8 cellular contexts compared by ENCODE assay signal in the genomic region with DNA sequence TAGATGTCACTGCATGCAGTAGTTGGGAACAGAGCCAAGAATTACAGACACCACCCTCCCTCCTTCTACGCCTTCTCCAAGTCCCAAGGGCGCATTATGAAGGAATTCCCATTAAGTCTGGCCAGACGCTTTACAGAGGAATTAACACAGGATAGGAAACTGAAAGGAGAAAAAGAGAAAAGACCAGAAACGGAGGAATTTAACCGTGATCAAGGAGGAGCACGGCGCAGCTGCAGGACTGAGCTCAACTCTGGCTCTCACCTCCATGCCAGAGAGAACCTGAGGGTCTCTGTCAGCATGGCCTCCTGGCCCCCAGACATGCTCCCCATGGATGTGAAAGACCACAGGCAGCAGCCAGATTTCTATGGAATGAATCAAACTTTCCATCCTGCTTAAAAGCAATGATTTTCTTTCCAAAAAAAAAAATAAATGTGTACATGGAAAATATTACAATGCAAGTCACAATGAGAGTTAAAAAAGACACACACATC. TPM values are rescaled to one million over a fixed set of nuclear protein-coding genes. Genes with fewer than 3 reads are reported as not detected.
DNase-seq lines count a peak whose midpoint lies in the region; ATAC-seq, FAIRE-seq and TF ChIP-seq lines count a peak whose summit lies in the region.

No MANE protein-coding gene starts in this region.

- no peak for TF ChIP-seq EP300 in stomach (IDR thresholded peaks at IDR 0.05)

- H3K27ac Mint-ChIP-seq in T-helper 2 cell treated with Interferon-gamma antibody and Interleukin-4, amounts not matched to agents 5 μg/mL and 100 μg/mL, for 36 hours, result peak overlapping the region; percentile 100
- peak overlapping the region; percentile 99 for H3K27ac Mint-ChIP-seq in activated naive CD8-positive, alpha-beta T cell treated with anti-CD3 and anti-CD28 coated beads for 36 hours

- intact Hi-C loops in kidney (cut with DNase I), result no loop called here
- intact Hi-C loops in stomach (cut with DNase I; ENCODE audit: low total_unique reads), result no loop called here
- intact Hi-C loops in spleen (cut with DNase I; ENCODE audit: low total_unique reads), result no loop called here

- no peak for TF ChIP-seq POLR2A in stomach (IDR thresholded peaks at IDR 0.05)
- no peak for TF ChIP-seq POLR2A in spleen (IDR thresholded peaks at IDR 0.05)

- peaks cover 86% of the 10 kb centered on the region for H3K4me1 Mint-ChIP-seq in T-helper 2 cell treated with Interferon-gamma antibody and Interleukin-4, amounts not matched to agents 5 μg/mL and 100 μg/mL, for 36 hours (ENCODE audit: low read depth)
- peaks cover 84% of the 10 kb centered on the region for H3K4me1 Mint-ChIP-seq in activated naive CD8-positive, alpha-beta T cell treated with anti-CD3 and anti-CD28 coated beads for 36 hours

- peak overlapping the region in 1 of 2 donors; percentile 29 for H3K4me3 ChIP-seq in kidney (ENCODE audit: low read length in 2 of 2)
- peak overlapping the region in 2 of 4 donors; percentile 12 to 15 for H3K4me3 ChIP-seq in stomach
- H3K4me3 ChIP-seq in spleen, result no peak overlapping the region

- H3K27ac ChIP-seq in kidney (ENCODE audit: low read depth in 2 of 2, low read length in 2 of 2) (peak overlapping the region; percentile 7 to 48), stomach (peak overlapping the region; percentile 68 to 88 (median 87)), spleen (peak overlapping the region in 3 of 8 donors; percentile 54 to 84 (median 79))

- ATAC-seq in HG02973 (IDR thresholded peaks at IDR 0.05; ENCODE audit: unreplicated experiment), result no peak
- ATAC-seq in HG03378 (IDR thresholded peaks at IDR 0.05; ENCODE audit: unreplicated experiment), result no peak

- H3K36me3 ChIP-seq in kidney (ENCODE audit: control insufficient read depth in 1 of 2, insufficient read depth in 2 of 2, low read length in 2 of 2) (no peaks in the 10 kb centered on the region), stomach (no peaks in the 10 kb centered on the region), spleen (no peaks in the 10 kb centered on the region)

- H3K4me1 ChIP-seq in kidney (ENCODE audit: control insufficient read depth in 1 of 2, insufficient read depth in 1 of 2, low read depth in 1 of 2, low read length in 2 of 2), result peaks cover 0 to 11% of the 10 kb centered on the region in 2 donors
- peaks cover 13 to 52% (median 31%) of the 10 kb centered on the region in 4 donors for H3K4me1 ChIP-seq in stomach
- H3K4me1 ChIP-seq in spleen, result peaks cover 5 to 71% (median 33%) of the 10 kb centered on the region in 6 donors

- DNase-seq in T-helper 2 cell treated with Interferon-gamma antibody and Interleukin-4, amounts not matched to agents 5 μg/mL and 100 μg/mL, for 36 hours (ENCODE audit: low spot score), result no peak
- DNase-seq in T-helper 2 cell (no peak), kidney (no peak), stomach (no peak), spleen (no peak)
- DNase-seq in activated naive CD8-positive, alpha-beta T cell treated with anti-CD3 and anti-CD28 coated beads for 36 hours, result peak; percentile 41

- H3K27me3 ChIP-seq in stomach (no peaks in the 10 kb centered on the region), spleen (replicated peaks in 1 of 7) (peaks cover 0 to 8% (median 0%) of the 10 kb centered on the region in 7 donors)

- no peaks in the 10 kb centered on the region for H3K27me3 Mint-ChIP-seq in T-helper 2 cell treated with Interferon-gamma antibody and Interleukin-4, amounts not matched to agents 5 μg/mL and 100 μg/mL, for 36 hours (ENCODE audit: low read depth)
- no peaks in the 10 kb centered on the region for H3K27me3 Mint-ChIP-seq in activated naive CD8-positive, alpha-beta T cell treated with anti-CD3 and anti-CD28 coated beads for 36 hours

- peaks cover 59% of the 10 kb centered on the region for H3K36me3 Mint-ChIP-seq in T-helper 2 cell treated with Interferon-gamma antibody and Interleukin-4, amounts not matched to agents 5 μg/mL and 100 μg/mL, for 36 hours (ENCODE audit: low read depth)
- H3K36me3 Mint-ChIP-seq in activated naive CD8-positive, alpha-beta T cell treated with anti-CD3 and anti-CD28 coated beads for 36 hours, result peaks cover 39% of the 10 kb centered on the region

- TF ChIP-seq CTCF in kidney (IDR thresholded peaks at IDR 0.05; ENCODE audit: borderline replicate concordance, extremely low read depth, insufficient read depth), result no peak
- TF ChIP-seq CTCF in stomach (IDR thresholded peaks at IDR 0.05), result no peak
- TF ChIP-seq CTCF in spleen (IDR thresholded peaks at IDR 0.05 in 8 of 11, conservative IDR thresholded peaks at IDR 0.05 in 3 of 11), result no peak

- FAIRE-seq in kidney (lab: Jason Lieb, UNC), result no peak

- H3K9ac ChIP-seq in kidney (ENCODE audit: low read length in 2 of 2), result no peak overlapping the region

- 26 to 40% (median 35%) methylated on average over 7 of the region's 7 CpGs for WGBS in stomach, 5 donors
- WGBS in spleen, 5 donors, result 36 to 52% (median 51%) methylated on average over 7 of the region's 7 CpGs

- no peaks in the 10 kb centered on the region for H3K9me3 Mint-ChIP-seq in T-helper 2 cell treated with Interferon-gamma antibody and Interleukin-4, amounts not matched to agents 5 μg/mL and 100 μg/mL, for 36 hours
- peaks cover 1% of the 10 kb centered on the region for H3K9me3 Mint-ChIP-seq in activated naive CD8-positive, alpha-beta T cell treated with anti-CD3 and anti-CD28 coated beads for 36 hours

- H3K9me3 ChIP-seq in kidney (ENCODE audit: control insufficient read depth in 1 of 2, low read length in 2 of 2), result no peaks in the 10 kb centered on the region
- H3K9me3 ChIP-seq in stomach, result no peaks in the 10 kb centered on the region
- no peaks in the 10 kb centered on the region for H3K9me3 ChIP-seq in spleen

- peak overlapping the region; percentile 95 for H3K4me3 Mint-ChIP-seq in T-helper 2 cell treated with Interferon-gamma antibody and Interleukin-4, amounts not matched to agents 5 μg/mL and 100 μg/mL, for 36 hours
- H3K4me3 Mint-ChIP-seq in activated naive CD8-positive, alpha-beta T cell treated with anti-CD3 and anti-CD28 coated beads for 36 hours, result peak overlapping the region; percentile 88

RNA-seq across cellular contexts. Expression of a gene that starts 13.7 kb away (rescaled TPM):
- 10 to 100 TPM; 23.9 to 26.8 TPM for total RNA-seq in activated naive CD8-positive, alpha-beta T cell treated with anti-CD3 and anti-CD28 coated beads for 36 hours
- total RNA-seq in kidney (6.8 TPM), stomach (10 to 100 TPM in 2 of 5 donors, 1 to 10 TPM in 3; 1.8 to 15.2 (median 5.8) TPM), spleen (1 to 10 TPM; 1.8 to 8.6 (median 4.5) TPM)
- polyA plus RNA-seq in kidney (ENCODE audit: insufficient read depth, low read depth, low replicate concordance) (4.0 TPM), stomach (1 to 10 TPM; 1.5 to 2.3 (median 2.0) TPM), spleen (1 to 10 TPM in 1 of 3 donors, under 1 TPM in 2; 0.54 to 1.0 (median 0.64) TPM)
